20 cellular contexts compared by ENCODE assay signal in the genomic region with DNA sequence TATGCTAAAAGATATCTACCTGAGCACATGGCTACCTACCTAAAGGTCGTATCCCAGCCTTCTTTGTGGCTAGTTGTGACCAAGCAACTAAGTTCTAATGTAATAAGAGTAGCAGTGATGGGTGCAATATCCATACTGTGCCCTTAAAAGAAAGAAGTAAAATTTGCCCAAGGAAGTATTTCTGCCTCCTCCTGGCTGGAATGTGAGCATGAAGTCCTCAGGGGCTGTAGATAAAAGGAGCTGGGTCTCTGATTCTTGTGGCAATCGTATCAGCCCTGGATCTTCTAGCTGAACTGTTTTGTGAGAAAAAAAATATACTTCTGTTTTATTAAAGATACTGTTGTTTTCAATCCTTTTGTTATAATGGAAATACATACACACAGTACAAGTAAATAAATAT.
"Had no signal": no experiment of that assay in that cellular context is flagged by ENCODE, and none has a peak within 500 bp of the region (broad histone marks: within the 10 kb centered on the region; RNA-seq: fewer than 3 reads in every experiment).

No MANE protein-coding gene starts in this region.

- H3K27me3 Mint-ChIP-seq: activated naive CD4-positive, alpha-beta T cell treated with anti-CD3 and anti-CD28 coated beads, Interleukin-2, amount 10 ng/mL, durations not matched to agents 7 days and 5 days; brain had no signal

- H3K27ac Mint-ChIP-seq: activated CD4-positive, alpha-beta T cell treated with anti-CD3 and anti-CD28 coated beads, Interleukin-2, amount 10 ng/mL, durations not matched to agents 24 days and 14 days; activated naive CD4-positive, alpha-beta T cell treated with anti-CD3 and anti-CD28 coated beads, Interleukin-2, amount 10 ng/mL, durations not matched to agents 7 days and 5 days; brain; memory B cell; natural killer cell treated with Interleukin-12 subunit alpha and Interleukin-12 subunit beta and Interleukin-15 and Interleukin-18, amount 100 ng/mL, for 72 hours; T-cell had no signal

- H3K27me3 ChIP-seq: esophagus squamous epithelium, heart left ventricle, sigmoid colon had no signal

- H3K4me1 ChIP-seq: esophagus squamous epithelium, heart left ventricle, left ventricle myocardium inferior, psoas muscle, sigmoid colon had no signal

- DNase-seq: activated CD4-positive, alpha-beta T cell treated with anti-CD3 and anti-CD28 coated beads, Interleukin-2, amount 10 ng/mL, durations not matched to agents 24 days and 14 days; activated CD8-positive, alpha-beta memory T cell treated with anti-CD3 and anti-CD28 coated beads for 24 hours; activated naive CD4-positive, alpha-beta T cell treated with anti-CD3 and anti-CD28 coated beads, Interleukin-2, amount 10 ng/mL, durations not matched to agents 7 days and 5 days; cerebellar nuclear complex; dorsolateral prefrontal cortex; esophagus squamous epithelium; heart left ventricle; kidney; left ventricle myocardium inferior; psoas muscle; sigmoid colon; stimulated activated CD4-positive, alpha-beta T cell treated with anti-CD3 and anti-CD28 coated beads, Interleukin-2, amount 100 ng/mL, for 24 hours; stimulated activated naive CD4-positive, alpha-beta T cell; substantia nigra; T-cell; T1000; WERI-Rb-1 had no signal

- H3K36me3 ChIP-seq: esophagus squamous epithelium, heart left ventricle, left ventricle myocardium inferior, sigmoid colon, WERI-Rb-1 had no signal

- ATAC-seq: heart left ventricle; natural killer cell treated with Interleukin-12 subunit alpha and Interleukin-12 subunit beta and Interleukin-15 and Interleukin-18, amount 100 ng/mL, for 72 hours; psoas muscle; T-cell had no signal

- H3K27ac ChIP-seq: dorsolateral prefrontal cortex, esophagus squamous epithelium, heart left ventricle, left ventricle myocardium inferior, psoas muscle, sigmoid colon, WERI-Rb-1 had no signal

- H3K4me3 Mint-ChIP-seq: activated CD4-positive, alpha-beta T cell treated with anti-CD3 and anti-CD28 coated beads, Interleukin-2, amount 10 ng/mL, durations not matched to agents 24 days and 14 days; activated naive CD4-positive, alpha-beta T cell treated with anti-CD3 and anti-CD28 coated beads, Interleukin-2, amount 10 ng/mL, durations not matched to agents 7 days and 5 days; brain; memory B cell; natural killer cell treated with Interleukin-12 subunit alpha and Interleukin-12 subunit beta and Interleukin-15 and Interleukin-18, amount 100 ng/mL, for 72 hours; T-cell had no signal

- H3K36me3 Mint-ChIP-seq: activated naive CD4-positive, alpha-beta T cell treated with anti-CD3 and anti-CD28 coated beads, Interleukin-2, amount 10 ng/mL, durations not matched to agents 7 days and 5 days; brain; memory B cell; natural killer cell treated with Interleukin-12 subunit alpha and Interleukin-12 subunit beta and Interleukin-15 and Interleukin-18, amount 100 ng/mL, for 72 hours; T-cell had no signal

- H3K4me3 ChIP-seq: dorsolateral prefrontal cortex, esophagus squamous epithelium, heart left ventricle, left ventricle myocardium inferior, psoas muscle, sigmoid colon had no signal

- H3K9me3 ChIP-seq: esophagus squamous epithelium, heart left ventricle, left ventricle myocardium inferior, psoas muscle, sigmoid colon had no signal

- H3K4me1 Mint-ChIP-seq: activated CD4-positive, alpha-beta T cell treated with anti-CD3 and anti-CD28 coated beads, Interleukin-2, amount 10 ng/mL, durations not matched to agents 24 days and 14 days; activated naive CD4-positive, alpha-beta T cell treated with anti-CD3 and anti-CD28 coated beads, Interleukin-2, amount 10 ng/mL, durations not matched to agents 7 days and 5 days; brain; memory B cell; T-cell had no signal

- H3K9me3 Mint-ChIP-seq: activated CD4-positive, alpha-beta T cell treated with anti-CD3 and anti-CD28 coated beads, Interleukin-2, amount 10 ng/mL, durations not matched to agents 24 days and 14 days; activated naive CD4-positive, alpha-beta T cell treated with anti-CD3 and anti-CD28 coated beads, Interleukin-2, amount 10 ng/mL, durations not matched to agents 7 days and 5 days; brain; T-cell had no signal
